In genomic region chr17:73311428-73311780, GRCh38 we compare ENCODE assay signal across 8 cellular contexts. TPM values are rescaled to one million over a fixed set of nuclear protein-coding genes. Genes with fewer than 3 reads are reported as not detected.
A peak's percentile ranks its signal among the peaks of the same experiment; 100 is the strongest.
DNase-seq lines count a peak whose midpoint lies in the region; ATAC-seq and TF ChIP-seq lines count a peak whose summit lies in the region.

No MANE protein-coding gene starts in this region.

- CTCF ChIA-PET in IMR-90 (lab: Yijun Ruan, JAX) = interaction anchor here (0.8 to 2.6 kb wide), 6 partner anchors 18 to 79 kb away, joined by 3 to 13 read pairs (median 4); a partner anchor contains a TSS

- no peak overlapping the region for H2BK120ac ChIP-seq in IMR-90 (ENCODE audit: low read depth, low read length)

- no peaks in the 10 kb centered on the region for H3K27me3 Mint-ChIP-seq in chondrocyte (ENCODE audit: low read depth)

- no peaks in the 10 kb centered on the region for H3K27me3 ChIP-seq in IMR-90 (ENCODE audit: control insufficient read depth, insufficient read depth, low read length)

- no TSS peak for BruUV-seq in IMR-90 (replicated peaks; lab: Mats Ljungman, UMichigan)

- intact Hi-C loops in IMR-90 (cut with micrococcal nuclease) = loop anchor here (1.0 to 2.0 kb wide), 3 partner anchors 31 to 59 kb away; no protein-coding TSS in a partner anchor
- intact Hi-C loops in mucosa of descending colon (cut with DNase I, micrococcal nuclease) = no loop called here

- no peak for TF ChIP-seq POLR2A in IMR-90 (IDR thresholded peaks at IDR 0.05; ENCODE audit: low read depth, low read length)

- H3K27ac ChIP-seq in IMR-90 (ENCODE audit: insufficient read depth, low read length) = peak overlapping the region; percentile 99

- TF ChIP-seq CTCF in IMR-90 (conservative IDR thresholded peaks at IDR 0.05; ENCODE audit: low read depth, low read length) = no peak
- TF ChIP-seq CTCF in chondrocyte (IDR thresholded peaks at IDR 0.05) = no peak
- TF ChIP-seq CTCF in mucosa of descending colon (IDR thresholded peaks at IDR 0.05) = no peak
- no peak for TF ChIP-seq CTCF in GM10266 (IDR thresholded peaks at IDR 0.05; ENCODE audit: control insufficient read depth, insufficient read depth, low read depth, missing control alignments)

- peaks cover 10% of the 10 kb centered on the region for H3K9me1 ChIP-seq in IMR-90 (ENCODE audit: insufficient read depth, low read length)

- peak overlapping the region; percentile 50 for H2AK5ac ChIP-seq in IMR-90 (ENCODE audit: low read depth, low read length)

- H4K91ac ChIP-seq in IMR-90 (ENCODE audit: insufficient read depth, low read depth, low read length) = no peak overlapping the region; the same call in 1 of the 2 replicates

- peaks cover 3% of the 10 kb centered on the region; the same call in 1 of the 2 replicates for H4K20me1 ChIP-seq in IMR-90 (ENCODE audit: insufficient read depth, low read length)

- H3K4me2 ChIP-seq in IMR-90 (ENCODE audit: low read depth, low read length) = peak overlapping the region; percentile 74; the same call in 1 of the 2 replicates

- H3K79me1 ChIP-seq in IMR-90 (ENCODE audit: low read depth in 1 of 2, low read length in 2 of 2) = peaks cover 3 to 28% of the 10 kb centered on the region in 2 experiments; a peak in 2 of 4 replicates

- no peak overlapping the region for H4K5ac ChIP-seq in IMR-90 (ENCODE audit: low read depth, low read length)

- POLR2A ChIA-PET in IMR-90 (lab: Charles Lee; ENCODE audit: unreplicated experiment) = interaction anchor here (0.6 to 1.0 kb wide), 2 partner anchors 13 to 20 kb away, joined by 5 to 9 read pairs; no protein-coding TSS in a partner anchor

- H3K23ac ChIP-seq in IMR-90 (ENCODE audit: low read depth, low read length) = peak overlapping the region; percentile 21; the same call in 1 of the 2 replicates

- peak overlapping the region; percentile 93 for H2AFZ ChIP-seq in IMR-90 (replicated peaks; ENCODE audit: low read length, poor library complexity)

- TF ChIP-seq RAD21 in IMR-90 (IDR thresholded peaks at IDR 0.05; ENCODE audit: low read length) = no peak

- ATAC-seq in GM21381 (IDR thresholded peaks at IDR 0.05; ENCODE audit: unreplicated experiment) (peak; percentile 8), IMR-90 (ENCODE audit: low read depth) (peak; percentile 12), mucosa of descending colon (peak; percentile 20)

- H3K27ac Mint-ChIP-seq in chondrocyte (ENCODE audit: unreplicated experiment) = peak overlapping the region; percentile 89

- peak overlapping the region; percentile 55; the same call in 1 of the 2 replicates for H3K4ac ChIP-seq in IMR-90 (ENCODE audit: low read depth, low read length)

- no peaks in the 10 kb centered on the region for H3K9me3 ChIP-seq in IMR-90 (ENCODE audit: control insufficient read depth, insufficient read depth, low read length)
- no peaks in the 10 kb centered on the region for H3K9me3 ChIP-seq in mucosa of descending colon

- peaks cover 31% of the 10 kb centered on the region for H3K4me1 Mint-ChIP-seq in chondrocyte (ENCODE audit: low read depth)

- DNase-seq in DMS53 (lab: John Stamatoyannopoulos, UW) (peak; percentile 75), IMR-90 (no peak), chondrocyte (ENCODE audit: low spot score) (peak; percentile 91), mucosa of descending colon (peak in 1 of 3 donors; percentile 77), NCI-H187 treated with DMSO at 0.1 percent for 48 hours (lab: John Stamatoyannopoulos, UW) (no peak), NOMO-1 treated with dmso at 0.1 percent for 144 hours (lab: John Stamatoyannopoulos, UW; ENCODE audit: unreplicated experiment) (no peak), GM10266 (ENCODE audit: extremely low spot score) (no peak)

- H2BK15ac ChIP-seq in IMR-90 (ENCODE audit: low read depth, low read length) = no peak overlapping the region

- H3K4me1 ChIP-seq in IMR-90 (ENCODE audit: control insufficient read depth, insufficient read depth, low read length) (peaks cover 21% of the 10 kb centered on the region), mucosa of descending colon (ENCODE audit: low read depth) (peaks cover 39% of the 10 kb centered on the region)

- no peaks in the 10 kb centered on the region for H3K36me3 Mint-ChIP-seq in chondrocyte (ENCODE audit: low read depth)

- no peak overlapping the region for H3K18ac ChIP-seq in IMR-90 (ENCODE audit: low read depth, low read length)

- WGBS in IMR-90 (ENCODE audit: extremely low coverage in 2 of 2, insufficient read length in 1 of 2), 2 experiments = 2% methylated on average over 10 of the region's 38 CpGs; no CpG with 5 or more reads in 1 of the 2 experiments

- H2BK5ac ChIP-seq in IMR-90 (ENCODE audit: low read depth, low read length, poor library complexity, severe bottlenecking) = peak overlapping the region; percentile 89

- H3K36me3 ChIP-seq in IMR-90 (ENCODE audit: control insufficient read depth, insufficient read depth, low read length) (peaks cover 3% of the 10 kb centered on the region; the same call in 1 of the 2 replicates), mucosa of descending colon (ENCODE audit: low read depth) (no peaks in the 10 kb centered on the region)

- H2BK20ac ChIP-seq in IMR-90 (ENCODE audit: low read depth, low read length) = no peak overlapping the region

- no peak overlapping the region; a peak in 1 of 4 replicates for H4K8ac ChIP-seq in IMR-90 (ENCODE audit: low read depth in 2 of 2, low read length in 2 of 2)

- in situ Hi-C loops in IMR-90 (cut with MboI; ENCODE audit: low sequenced_read_pairs) = no loop called here

- peak overlapping the region; percentile 77 for H3K56ac ChIP-seq in IMR-90 (ENCODE audit: extremely low read depth, insufficient read depth, low read length)

- H3K9me3 Mint-ChIP-seq in chondrocyte (ENCODE audit: low read depth) = no peaks in the 10 kb centered on the region

- H3K4me3 ChIP-seq in IMR-90 (ENCODE audit: insufficient read depth, low read depth, low read length) (peak overlapping the region; percentile 76), mucosa of descending colon (peak overlapping the region; percentile 97)

- H3K4me3 Mint-ChIP-seq in chondrocyte (ENCODE audit: unreplicated experiment) = peak overlapping the region; percentile 91

- H2AK9ac ChIP-seq in IMR-90 (replicated peaks; ENCODE audit: low read depth, low read length, poor library complexity) = peak overlapping the region; percentile 85

- peak overlapping the region; percentile 41 for H3K14ac ChIP-seq in IMR-90 (replicated peaks; ENCODE audit: low read depth, low read length)

- dilution Hi-C loops in IMR-90 (cut with HindIII; ENCODE audit: low sequenced_read_pairs, unreplicated experiment) = no loop called here

- H3K9ac ChIP-seq in IMR-90 (ENCODE audit: low read depth, low read length) = peak overlapping the region; percentile 99

TF ChIP-seq in IMR-90, 13 proteins besides CTCF, POLR2A, EP300 and RAD21:
- TF ChIP-seq CHD1 (IDR thresholded peaks at IDR 0.05; ENCODE audit: low read depth, low read length) (no peak), RFX5 (IDR thresholded peaks at IDR 0.05; ENCODE audit: low read depth, low read length) (no peak), SMC3 (IDR thresholded peaks at IDR 0.05; ENCODE audit: low read depth, low read length) (no peak), BHLHE40 (IDR thresholded peaks at IDR 0.05; ENCODE audit: low read depth, low read length) (no peak), USF2 (IDR thresholded peaks at IDR 0.05; ENCODE audit: low read depth, low read length) (no peak), FOS (IDR thresholded peaks at IDR 0.05; ENCODE audit: low read depth, low read length) (no peak), RCOR1 (IDR thresholded peaks at IDR 0.05; ENCODE audit: insufficient replicate concordance, low read length) (no peak), ELK1 (IDR thresholded peaks at IDR 0.05; ENCODE audit: borderline replicate concordance, low read depth, low read length) (no peak), MXI1 (IDR thresholded peaks at IDR 0.05; ENCODE audit: borderline replicate concordance, low read depth, low read length) (no peak; the same call in 1 of the 2 replicates), MAFK (IDR thresholded peaks at IDR 0.05; ENCODE audit: low read depth, low read length) (no peak), MAZ (IDR thresholded peaks at IDR 0.05; ENCODE audit: borderline replicate concordance, low read depth, low read length) (no peak), NFE2L2 (IDR thresholded peaks at IDR 0.05; ENCODE audit: low read depth, low read length) (no peak), CEBPB (IDR thresholded peaks at IDR 0.05; ENCODE audit: low read depth, low read length) (no peak)

RNA-seq across cellular contexts. Expression of gene CDC42EP4, which starts 0.4 kb away (rescaled TPM):
- total RNA-seq in IMR-90 (2012; rRNA removed) (14.3 and 16.1 TPM in 2 replicates), chondrocyte (9.1 to 10.6 TPM (median 10.5 TPM) in 3 replicates), mucosa of descending colon (10 to 100 TPM; 54.6 to 95.2 (median 75.9) TPM)
- 25.6 and 25.8 TPM in 2 replicates for polyA plus RNA-seq in IMR-90 (2012; rRNA removed)
- polyA plus RNA-seq in IMR-90 (2012; cell fraction: cytosol; rRNA removed) = 15.5 and 25.9 TPM in 2 replicates
- polyA plus RNA-seq in IMR-90 (2012; cell fraction: nucleus; rRNA removed; ENCODE audit: low replicate concordance) = 8.9 and 13.7 TPM in 2 replicates

RNA-seq across cellular contexts. Expression of gene CPSF4L, which starts 49.7 kb away (rescaled TPM):
- total RNA-seq in IMR-90 (2012; rRNA removed) (not detected in 2 replicates), chondrocyte (not detected in 3 replicates), mucosa of descending colon (not detected)
- not detected in 2 replicates for polyA plus RNA-seq in IMR-90 (2012; rRNA removed)
- polyA plus RNA-seq in IMR-90 (2012; cell fraction: cytosol; rRNA removed) = not detected in 2 replicates
- polyA plus RNA-seq in IMR-90 (2012; cell fraction: nucleus; rRNA removed; ENCODE audit: low replicate concordance) = not detected in 2 replicates

Comparison
In these comparisons a context has a peak if more than half of its experiments do, and no peak if none do; other contexts are left out.
1. DNase-seq: peak in DMS53 (single experiment) and chondrocyte (single experiment); none in IMR-90 (single experiment), NCI-H187 treated with DMSO at 0.1 percent for 48 hours (single experiment), NOMO-1 treated with dmso at 0.1 percent for 144 hours (single experiment) and GM10266 (single experiment).
2. Peak in every context shown above with its lines, with median percentiles within 50 percentile points of each other: ATAC-seq.